16 cellular contexts compared by ENCODE assay signal in the genomic region with DNA sequence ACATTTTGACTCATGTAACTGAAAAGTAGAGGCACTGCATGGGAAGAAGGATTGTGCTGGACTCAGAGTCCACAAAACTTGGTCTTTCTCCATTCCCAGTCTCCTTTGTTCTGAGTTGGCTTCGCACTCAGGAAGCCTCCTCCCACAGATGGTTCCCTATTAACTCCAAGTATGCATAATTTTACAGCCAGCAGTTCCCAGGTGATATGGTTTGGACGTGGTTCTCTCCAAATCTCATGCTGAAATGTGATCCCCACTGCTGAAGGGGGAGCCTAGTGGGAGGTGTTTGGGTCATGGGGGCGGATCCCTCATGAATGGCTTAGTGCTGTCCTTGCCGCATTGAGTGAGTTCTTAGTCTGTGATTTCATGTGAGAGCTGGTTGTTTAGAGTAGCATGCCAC.
DNase-seq lines count a peak whose midpoint lies in the region; ATAC-seq and TF ChIP-seq lines count a peak whose summit lies in the region.
"Had no signal": no experiment of that assay in that cellular context is flagged by ENCODE, and none has a peak within 500 bp of the region (broad histone marks: within the 10 kb centered on the region; RNA-seq: fewer than 3 reads in every experiment).

No MANE protein-coding gene starts in this region.

- peaks cover 0 to 6% of the 10 kb centered on the region in 2 donors for H3K9me3 Mint-ChIP-seq in stimulated activated naive CD8-positive, alpha-beta T cell treated with anti-CD3 and anti-CD28 coated beads, Interleukin-15, amount 100 ng/mL, for 72 hours
- H3K9me3 Mint-ChIP-seq in natural killer cell: no peaks in the 10 kb centered on the region
- H3K9me3 Mint-ChIP-seq: brain; naive thymus-derived CD8-positive, alpha-beta T cell had no signal

- H3K4me3 Mint-ChIP-seq in stimulated activated naive CD8-positive, alpha-beta T cell treated with anti-CD3 and anti-CD28 coated beads, Interleukin-15, amount 100 ng/mL, for 72 hours: no peak overlapping the region
- no peak overlapping the region for H3K4me3 Mint-ChIP-seq in natural killer cell
- H3K4me3 Mint-ChIP-seq: brain; naive thymus-derived CD8-positive, alpha-beta T cell had no signal

- DNase-seq in NCI-H1436 (lab: John Stamatoyannopoulos, UW): peak; percentile 50
- peak; percentile 77 for DNase-seq in fibroblast of mammary gland (ENCODE audit: low read depth)
- no peak for DNase-seq in stimulated activated naive CD8-positive, alpha-beta T cell treated with anti-CD3 and anti-CD28 coated beads, Interleukin-15, amount 100 ng/mL, for 72 hours
- DNase-seq in T-helper 2 cell: no peak
- no peak for DNase-seq in natural killer cell
- DNase-seq: activated effector memory CD4-positive, alpha-beta T cell treated with Interleukin-2 at 50 U/mL for 16 hours; AML-193; effector CD8-positive, alpha-beta T cell; naive thymus-derived CD8-positive, alpha-beta T cell; NCI-H1092 treated with DMSO at 0.1 percent for 48 hours; NCI-H774 had no signal

- ATAC-seq in HG03442 (IDR thresholded peaks at IDR 0.05; ENCODE audit: unreplicated experiment) (no peak), natural killer cell (no peak)
- ATAC-seq in stimulated activated naive CD8-positive, alpha-beta T cell treated with anti-CD3 and anti-CD28 coated beads, Interleukin-15, amount 100 ng/mL, for 72 hours: no peak
- ATAC-seq: naive thymus-derived CD8-positive, alpha-beta T cell had no signal

- peaks cover 13% of the 10 kb centered on the region for H3K27me3 Mint-ChIP-seq in stimulated activated naive CD8-positive, alpha-beta T cell treated with anti-CD3 and anti-CD28 coated beads, Interleukin-15, amount 100 ng/mL, for 72 hours
- H3K27me3 Mint-ChIP-seq in natural killer cell (ENCODE audit: low read depth in 2 of 2): peaks cover 3 to 8% of the 10 kb centered on the region in 2 donors

- H3K27me3 ChIP-seq in ACC112 (ENCODE audit: insufficient read depth, low read length): no peaks in the 10 kb centered on the region
- no peaks in the 10 kb centered on the region for H3K27me3 ChIP-seq in neuron (ENCODE audit: insufficient read depth, low read length)
- H3K27me3 ChIP-seq: upper lobe of left lung had no signal

- H3K4me1 Mint-ChIP-seq in stimulated activated naive CD8-positive, alpha-beta T cell treated with anti-CD3 and anti-CD28 coated beads, Interleukin-15, amount 100 ng/mL, for 72 hours: peaks cover 16% of the 10 kb centered on the region
- H3K4me1 Mint-ChIP-seq in natural killer cell: no peaks in the 10 kb centered on the region
- H3K4me1 Mint-ChIP-seq: naive thymus-derived CD8-positive, alpha-beta T cell had no signal

- H3K27ac ChIP-seq in ACC112 (ENCODE audit: low read depth, low read length): 0 out of 2 replicates have a peak overlapping the region, but pooled peaks have one; percentile 98

- no peak for TF ChIP-seq CTCF in fibroblast of mammary gland (conservative IDR thresholded peaks at IDR 0.05; ENCODE audit: control insufficient read depth, insufficient read depth, low read depth, low read length)
- no peak for TF ChIP-seq CTCF in natural killer cell (IDR thresholded peaks at IDR 0.05)

- H3K4me3 ChIP-seq in ACC112 (ENCODE audit: low read depth, low read length) (no peak overlapping the region), fibroblast of mammary gland (ENCODE audit: control insufficient read depth, low read depth, low read length) (no peak overlapping the region), neuron (ENCODE audit: low read length) (no peak overlapping the region)
- H3K4me3 ChIP-seq: upper lobe of left lung had no signal

- no peak overlapping the region for H3K27ac Mint-ChIP-seq in stimulated activated naive CD8-positive, alpha-beta T cell treated with anti-CD3 and anti-CD28 coated beads, Interleukin-15, amount 100 ng/mL, for 72 hours
- no peak overlapping the region for H3K27ac Mint-ChIP-seq in natural killer cell
- H3K27ac Mint-ChIP-seq: naive thymus-derived CD8-positive, alpha-beta T cell had no signal

- H3K36me3 Mint-ChIP-seq in natural killer cell: no peaks in the 10 kb centered on the region
- H3K36me3 Mint-ChIP-seq: brain; naive thymus-derived CD8-positive, alpha-beta T cell had no signal

- H3K4me1 ChIP-seq in ACC112 (ENCODE audit: control insufficient read depth, insufficient read depth, low read length, unreplicated experiment): peaks cover 97% of the 10 kb centered on the region
- peaks cover 21% of the 10 kb centered on the region for H3K4me1 ChIP-seq in neuron (ENCODE audit: insufficient read depth, low read length)

- H2AFZ ChIP-seq in ACC112 (ENCODE audit: low read length, unreplicated experiment) (no peak overlapping the region), neuron (ENCODE audit: low read depth, low read length) (peak overlapping the region; percentile 4)

- H3K9me3 ChIP-seq in neuron (ENCODE audit: low read length): no peaks in the 10 kb centered on the region
- H3K9me3 ChIP-seq: upper lobe of left lung had no signal

- H3K79me2 ChIP-seq in ACC112 (ENCODE audit: control insufficient read depth, insufficient read depth, low read length, unreplicated experiment): no peaks in the 10 kb centered on the region

- intact Hi-C loops in natural killer cell (cut with micrococcal nuclease): no loop called here

- H3K36me3 ChIP-seq in ACC112 (ENCODE audit: insufficient read depth, low read length): no peaks in the 10 kb centered on the region
- no peaks in the 10 kb centered on the region for H3K36me3 ChIP-seq in neuron (ENCODE audit: insufficient read depth, low read length)
- H3K36me3 ChIP-seq: upper lobe of left lung had no signal

Comparison
In these comparisons a context has a peak if more than half of its experiments do, and no peak if none do; other contexts are left out.
1. DNase-seq: peak in NCI-H1436 (single experiment) and fibroblast of mammary gland (single experiment); none in stimulated activated naive CD8-positive, alpha-beta T cell treated with anti-CD3 and anti-CD28 coated beads, Interleukin-15, amount 100 ng/mL, for 72 hours (0 of 2), T-helper 2 cell (0 of 5) and natural killer cell (single experiment).